In genomic region chr6:46808806-46809205, GRCh38 we compare ENCODE assay signal across 29 cellular contexts. TPM values are rescaled to one million over a fixed set of nuclear protein-coding genes. Genes with fewer than 3 reads are reported as not detected.
"Had no signal": no experiment of that assay in that cellular context is flagged by ENCODE, and none has a peak within 500 bp of the region (broad histone marks: within the 10 kb centered on the region; RNA-seq: fewer than 3 reads in every experiment).

No MANE protein-coding gene starts in this region.

- ATAC-seq: activated naive CD4-positive, alpha-beta T cell treated with anti-CD3 and anti-CD28 coated beads, Interleukin-2, amount 50 U/mL, for 72 hours; activated T-helper 17 cell treated with anti-CD3 and anti-CD28 coated beads, Interleukin-2, amount 50 U/mL, for 72 hours; naive thymus-derived CD4-positive, alpha-beta T cell; sciatic nerve; stimulated activated naive B cell treated with anti-CD40 and anti-IgM and Interleukin-4, amounts not matched to agents 10 μg/mL and 1 μg/mL and 100 μg/mL, for 72 hours; WTC11 had no signal

- H3K27ac ChIP-seq: ascending aorta, brain microvascular endothelial cell, left ventricle myocardium inferior had no signal

- DNase-seq: activated CD8-positive, alpha-beta memory T cell treated with anti-CD3 and anti-CD28 coated beads for 24 hours; activated CD8-positive, alpha-beta memory T cell treated with anti-CD3 and anti-CD28 coated beads, Interleukin-2, amount 50 U/mL, for 4 hours; activated T-cell treated with anti-CD3 and anti-CD28 coated beads, Interleukin-2, amount 50 U/mL, for 24 hours; brain microvascular endothelial cell; caudate nucleus; effector CD8-positive, alpha-beta T cell; erythroblast; foreskin fibroblast; kidney; left ventricle myocardium inferior; naive thymus-derived CD4-positive, alpha-beta T cell; occipital lobe; stimulated activated CD4-positive, alpha-beta T cell treated with anti-CD3 and anti-CD28 coated beads, Interleukin-2, amount 100 ng/mL, for 48 hours; stimulated activated CD8-positive, alpha-beta memory T cell treated with anti-CD3 and anti-CD28 coated beads, Interleukin-4, amount 100 ng/mL, for 48 hours; stimulated activated naive B cell treated with anti-CD40 and anti-IgM and Interleukin-4, amounts not matched to agents 10 μg/mL and 1 μg/mL and 100 μg/mL, for 72 hours; T-helper 9 cell; trophoblast cell had no signal

- H3K9me3 ChIP-seq: ascending aorta had no signal

- FAIRE-seq: kidney had no signal

- H3K27me3 ChIP-seq: ascending aorta, brain microvascular endothelial cell had no signal

- H3K4me1 ChIP-seq: ascending aorta, left ventricle myocardium inferior had no signal

- H3K4me3 ChIP-seq: ascending aorta, left ventricle myocardium inferior, smooth muscle cell had no signal

- H3K36me3 ChIP-seq: ascending aorta, brain microvascular endothelial cell, left ventricle myocardium inferior had no signal

RNA-seq across cellular contexts. Expression of gene MEP1A, which starts 15.6 kb away (rescaled TPM):
- total RNA-seq: activated naive CD4-positive, alpha-beta T cell treated with anti-CD3 and anti-CD28 coated beads, Interleukin-2, amount 50 U/mL, for 72 hours; activated T-helper 17 cell treated with anti-CD3 and anti-CD28 coated beads, Interleukin-2, amount 50 U/mL, for 72 hours; ascending aorta; fibroblast of lung; glomerular endothelial cell; left ventricle myocardium inferior; naive thymus-derived CD4-positive, alpha-beta T cell; neural crest cell; occipital lobe; posterior vena cava; renal cortical epithelial cell; sciatic nerve; smooth muscle cell; T-helper 1 cell treated with Interleukin-12 subunit alpha and Interleukin-12 subunit beta and Interleukin-4 antibody, amounts not matched to agents 30 ng/mL and 1 ng/mL, for 36 hours had no signal
- polyA plus RNA-seq: fibroblast of lung; naive thymus-derived CD4-positive, alpha-beta T cell; smooth muscle cell had no signal
